ENCODE assay signal across 8 cellular contexts in the genomic region with DNA sequence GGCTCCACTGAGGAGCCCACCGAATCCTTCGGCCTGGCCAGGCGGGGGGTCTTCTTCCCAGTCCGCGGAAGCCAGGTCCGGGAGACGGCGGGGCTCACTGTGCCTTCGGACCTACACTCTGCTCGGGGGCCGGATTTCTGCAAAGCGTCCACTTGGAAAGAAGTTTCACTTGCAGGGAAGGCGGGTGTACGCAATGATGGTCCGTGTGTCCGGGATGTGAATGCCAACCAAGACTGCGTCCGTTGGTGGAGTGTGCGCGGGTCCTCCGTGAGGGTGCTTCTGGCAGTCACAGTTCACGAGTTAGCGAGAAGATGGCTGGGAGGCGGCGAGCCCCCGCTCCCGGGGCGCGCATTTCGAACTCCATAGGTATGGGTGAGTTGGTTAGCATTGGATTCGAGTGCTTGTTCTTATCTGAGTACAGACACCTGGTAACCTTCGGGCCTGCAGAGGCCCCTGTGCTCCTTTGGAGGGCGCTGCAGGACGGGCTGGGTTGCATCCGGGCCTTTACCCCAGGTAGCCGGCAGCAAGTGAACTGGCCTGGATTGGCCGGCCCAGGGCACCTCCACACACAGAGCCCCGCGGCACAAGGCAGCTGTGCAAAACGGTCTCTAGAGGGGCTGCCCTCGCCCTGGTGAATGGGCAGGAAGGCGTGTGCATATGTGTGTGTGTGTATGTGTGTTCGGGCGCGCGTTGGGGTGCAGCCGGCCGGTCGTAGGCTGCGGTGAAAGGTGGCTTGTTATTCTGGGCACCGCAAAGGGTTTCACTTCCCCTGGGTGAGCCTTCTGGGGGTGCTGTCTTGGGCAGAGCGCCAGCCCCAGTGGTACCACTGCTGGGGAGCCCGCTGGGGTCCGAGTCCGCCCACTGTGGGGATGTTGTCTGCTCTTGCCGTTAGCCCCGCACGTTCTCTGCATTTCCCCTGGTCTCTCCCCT. TPM values are rescaled to one million over a fixed set of nuclear protein-coding genes. Genes with fewer than 3 reads are reported as not detected.
A peak's percentile ranks its signal among the peaks of the same experiment; 100 is the strongest.
DNase-seq lines count a peak whose midpoint lies in the region; ATAC-seq and TF ChIP-seq lines count a peak whose summit lies in the region.

No MANE protein-coding gene starts in this region.

- TF ChIP-seq CTCF in 22Rv1 (IDR thresholded peaks at IDR 0.05) = peak; percentile 32; the same call in 1 of the 2 replicates

- ATAC-seq in GM19043 (IDR thresholded peaks at IDR 0.05; ENCODE audit: low read depth, unreplicated experiment) = peak; percentile 55
- peak; percentile 67 for ATAC-seq in HG03378 (IDR thresholded peaks at IDR 0.05; ENCODE audit: unreplicated experiment)

- H3K9me3 ChIP-seq in mononuclear cell (ENCODE audit: low read depth, low read length) = no peaks in the 10 kb centered on the region

- H3K27me3 ChIP-seq in mononuclear cell (ENCODE audit: insufficient read depth, low read length) = no peaks in the 10 kb centered on the region

- DNase-seq in activated CD4-positive, alpha-beta T cell treated with anti-CD3 and anti-CD28 coated beads for 24 hours (ENCODE audit: low read depth in 2 of 2) = peak; percentile 42 to 45
- DNase-seq in dermis blood vessel endothelial cell (peak; percentile 52), NCI-H2171 treated with DMSO at 0.1 percent for 48 hours (lab: John Stamatoyannopoulos, UW) (no peak)
- peak; percentile 26 to 39 for DNase-seq in stimulated activated CD8-positive, alpha-beta memory T cell treated with anti-CD3 and anti-CD28 coated beads, Interleukin-7, amount 100 ng/mL, for 4 hours (ENCODE audit: low read depth in 2 of 2)

- peaks cover 26% of the 10 kb centered on the region for H3K4me1 ChIP-seq in mononuclear cell (ENCODE audit: insufficient read depth, low read length)

- H3K4me3 ChIP-seq in mononuclear cell (ENCODE audit: low read length) = peak overlapping the region; percentile 57

- no peak overlapping the region for H3K27ac ChIP-seq in 22Rv1

RNA-seq across cellular contexts. Expression of a gene that starts 13.3 kb away (rescaled TPM):
- total RNA-seq in dermis blood vessel endothelial cell = 8.7 TPM in 2 replicates
- total RNA-seq in mononuclear cell = 15.6 TPM
